1 cellular context compared by ENCODE assay signal in the genomic region with DNA sequence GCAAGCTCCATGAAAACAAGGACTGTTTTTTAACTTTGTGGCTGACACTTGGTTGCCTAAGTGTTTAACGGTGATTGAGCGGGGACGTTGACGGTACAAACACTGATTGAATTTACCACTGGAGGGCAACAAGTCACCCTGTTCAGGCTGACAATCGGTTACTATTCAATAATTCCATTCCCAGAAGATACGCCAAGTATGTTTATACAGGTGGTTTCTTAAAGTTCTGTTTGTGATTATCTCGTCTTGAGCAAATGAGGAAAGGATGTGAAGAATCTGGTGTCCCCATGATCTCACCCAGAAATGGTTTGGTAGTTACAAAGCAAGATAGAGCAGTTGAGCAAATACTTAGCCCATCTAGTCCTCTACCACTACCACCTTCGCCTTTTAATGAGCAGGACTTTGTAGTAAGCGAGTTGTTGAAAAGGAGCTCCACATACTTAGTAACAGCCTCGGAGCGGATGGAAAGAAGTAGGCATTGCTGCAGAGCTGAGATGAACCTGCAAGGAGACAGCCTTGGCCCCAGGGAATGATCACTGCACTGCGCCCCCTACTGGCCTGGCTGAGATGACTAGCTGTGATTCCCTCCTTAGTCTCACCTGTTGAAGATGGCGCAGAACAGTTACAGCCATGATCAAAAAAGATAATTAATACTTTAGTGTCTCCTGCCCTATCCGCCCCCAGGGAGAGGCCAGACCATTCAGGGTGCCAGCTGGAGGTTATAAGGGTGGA.
TF ChIP-seq lines count a peak whose summit lies in the region.

No MANE protein-coding gene starts in this region.

TF ChIP-seq in HepG2, 621 proteins besides CTCF, POLR2A, EP300 and RAD21 (continued from another document and continues in another):
- TF ChIP-seq ELF3 (CRISPR knock-in tag; IDR thresholded peaks at IDR 0.05) (0 out of 2 replicates have a peak, but pooled peaks have one; percentile 22), MBD4 (IDR thresholded peaks at IDR 0.05; ENCODE audit: borderline replicate concordance, low read length) (no peak), TP53 (CRISPR knock-in tag; conservative IDR thresholded peaks at IDR 0.05) (0 out of 2 replicates have a peak, but pooled peaks have one; percentile 39), KLF15 (CRISPR knock-in tag; IDR thresholded peaks at IDR 0.05; ENCODE audit: borderline replicate concordance) (no peak), GABPA (IDR thresholded peaks at IDR 0.05; ENCODE audit: low read depth, low read length) (no peak), GABPA (CRISPR knock-in tag; IDR thresholded peaks at IDR 0.05; ENCODE audit: low read depth) (no peak), THRA (CRISPR knock-in tag; IDR thresholded peaks at IDR 0.05; ENCODE audit: borderline replicate concordance) (no peak), RFX5 (IDR thresholded peaks at IDR 0.05; ENCODE audit: low read depth, low read length) (no peak), SAP130 (CRISPR knock-in tag; IDR thresholded peaks at IDR 0.05; ENCODE audit: low read depth) (peak; percentile 28; the same call in 1 of the 2 replicates), HINFP (CRISPR knock-in tag; IDR thresholded peaks at IDR 0.05; ENCODE audit: low read depth) (no peak), ZNF101 (CRISPR knock-in tag; IDR thresholded peaks at IDR 0.05; ENCODE audit: borderline replicate concordance, low read depth) (no peak), TFDP2 (CRISPR knock-in tag; IDR thresholded peaks at IDR 0.05) (no peak), RFXAP (CRISPR knock-in tag; IDR thresholded peaks at IDR 0.05; ENCODE audit: borderline replicate concordance) (no peak), ZSCAN31 (CRISPR knock-in tag; IDR thresholded peaks at IDR 0.05; ENCODE audit: low read depth) (peak; percentile 17; the same call in 1 of the 2 replicates), KLF16 (CRISPR knock-in tag; IDR thresholded peaks at IDR 0.05) (no peak), POGZ (CRISPR knock-in tag; IDR thresholded peaks at IDR 0.05) (no peak), HOXA3 (CRISPR knock-in tag; IDR thresholded peaks at IDR 0.05) (peak; percentile 50), GPN1 (CRISPR knock-in tag; IDR thresholded peaks at IDR 0.05; ENCODE audit: borderline replicate concordance) (no peak), ZNF816 (CRISPR knock-in tag; IDR thresholded peaks at IDR 0.05; ENCODE audit: borderline replicate concordance) (no peak), TRIM24 (CRISPR knock-in tag; IDR thresholded peaks at IDR 0.05) (no peak), BCLAF1 (IDR thresholded peaks at IDR 0.05) (no peak), STAG1 (CRISPR knock-in tag; IDR thresholded peaks at IDR 0.05) (peak; percentile 73), KAT7 (CRISPR knock-in tag; IDR thresholded peaks at IDR 0.05; ENCODE audit: borderline replicate concordance) (0 out of 2 replicates have a peak, but pooled peaks have one; percentile 40)
- TF ChIP-seq, protein P1, sequence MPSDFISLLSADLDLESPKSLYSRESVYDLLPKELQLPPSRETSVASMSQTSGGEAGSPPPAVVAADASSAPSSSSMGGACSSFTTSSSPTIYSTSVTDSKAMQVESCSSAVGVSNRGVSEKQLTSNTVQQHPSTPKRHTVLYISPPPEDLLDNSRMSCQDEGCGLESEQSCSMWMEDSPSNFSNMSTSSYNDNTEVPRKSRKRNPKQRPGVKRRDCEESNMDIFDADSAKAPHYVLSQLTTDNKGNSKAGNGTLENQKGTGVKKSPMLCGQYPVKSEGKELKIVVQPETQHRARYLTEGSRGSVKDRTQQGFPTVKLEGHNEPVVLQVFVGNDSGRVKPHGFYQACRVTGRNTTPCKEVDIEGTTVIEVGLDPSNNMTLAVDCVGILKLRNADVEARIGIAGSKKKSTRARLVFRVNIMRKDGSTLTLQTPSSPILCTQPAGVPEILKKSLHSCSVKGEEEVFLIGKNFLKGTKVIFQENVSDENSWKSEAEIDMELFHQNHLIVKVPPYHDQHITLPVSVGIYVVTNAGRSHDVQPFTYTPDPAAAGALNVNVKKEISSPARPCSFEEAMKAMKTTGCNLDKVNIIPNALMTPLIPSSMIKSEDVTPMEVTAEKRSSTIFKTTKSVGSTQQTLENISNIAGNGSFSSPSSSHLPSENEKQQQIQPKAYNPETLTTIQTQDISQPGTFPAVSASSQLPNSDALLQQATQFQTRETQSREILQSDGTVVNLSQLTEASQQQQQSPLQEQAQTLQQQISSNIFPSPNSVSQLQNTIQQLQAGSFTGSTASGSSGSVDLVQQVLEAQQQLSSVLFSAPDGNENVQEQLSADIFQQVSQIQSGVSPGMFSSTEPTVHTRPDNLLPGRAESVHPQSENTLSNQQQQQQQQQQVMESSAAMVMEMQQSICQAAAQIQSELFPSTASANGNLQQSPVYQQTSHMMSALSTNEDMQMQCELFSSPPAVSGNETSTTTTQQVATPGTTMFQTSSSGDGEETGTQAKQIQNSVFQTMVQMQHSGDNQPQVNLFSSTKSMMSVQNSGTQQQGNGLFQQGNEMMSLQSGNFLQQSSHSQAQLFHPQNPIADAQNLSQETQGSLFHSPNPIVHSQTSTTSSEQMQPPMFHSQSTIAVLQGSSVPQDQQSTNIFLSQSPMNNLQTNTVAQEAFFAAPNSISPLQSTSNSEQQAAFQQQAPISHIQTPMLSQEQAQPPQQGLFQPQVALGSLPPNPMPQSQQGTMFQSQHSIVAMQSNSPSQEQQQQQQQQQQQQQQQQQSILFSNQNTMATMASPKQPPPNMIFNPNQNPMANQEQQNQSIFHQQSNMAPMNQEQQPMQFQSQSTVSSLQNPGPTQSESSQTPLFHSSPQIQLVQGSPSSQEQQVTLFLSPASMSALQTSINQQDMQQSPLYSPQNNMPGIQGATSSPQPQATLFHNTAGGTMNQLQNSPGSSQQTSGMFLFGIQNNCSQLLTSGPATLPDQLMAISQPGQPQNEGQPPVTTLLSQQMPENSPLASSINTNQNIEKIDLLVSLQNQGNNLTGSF (CRISPR knock-in tag; IDR thresholded peaks at IDR 0.05) = no peak
- TF ChIP-seq, protein P2, sequence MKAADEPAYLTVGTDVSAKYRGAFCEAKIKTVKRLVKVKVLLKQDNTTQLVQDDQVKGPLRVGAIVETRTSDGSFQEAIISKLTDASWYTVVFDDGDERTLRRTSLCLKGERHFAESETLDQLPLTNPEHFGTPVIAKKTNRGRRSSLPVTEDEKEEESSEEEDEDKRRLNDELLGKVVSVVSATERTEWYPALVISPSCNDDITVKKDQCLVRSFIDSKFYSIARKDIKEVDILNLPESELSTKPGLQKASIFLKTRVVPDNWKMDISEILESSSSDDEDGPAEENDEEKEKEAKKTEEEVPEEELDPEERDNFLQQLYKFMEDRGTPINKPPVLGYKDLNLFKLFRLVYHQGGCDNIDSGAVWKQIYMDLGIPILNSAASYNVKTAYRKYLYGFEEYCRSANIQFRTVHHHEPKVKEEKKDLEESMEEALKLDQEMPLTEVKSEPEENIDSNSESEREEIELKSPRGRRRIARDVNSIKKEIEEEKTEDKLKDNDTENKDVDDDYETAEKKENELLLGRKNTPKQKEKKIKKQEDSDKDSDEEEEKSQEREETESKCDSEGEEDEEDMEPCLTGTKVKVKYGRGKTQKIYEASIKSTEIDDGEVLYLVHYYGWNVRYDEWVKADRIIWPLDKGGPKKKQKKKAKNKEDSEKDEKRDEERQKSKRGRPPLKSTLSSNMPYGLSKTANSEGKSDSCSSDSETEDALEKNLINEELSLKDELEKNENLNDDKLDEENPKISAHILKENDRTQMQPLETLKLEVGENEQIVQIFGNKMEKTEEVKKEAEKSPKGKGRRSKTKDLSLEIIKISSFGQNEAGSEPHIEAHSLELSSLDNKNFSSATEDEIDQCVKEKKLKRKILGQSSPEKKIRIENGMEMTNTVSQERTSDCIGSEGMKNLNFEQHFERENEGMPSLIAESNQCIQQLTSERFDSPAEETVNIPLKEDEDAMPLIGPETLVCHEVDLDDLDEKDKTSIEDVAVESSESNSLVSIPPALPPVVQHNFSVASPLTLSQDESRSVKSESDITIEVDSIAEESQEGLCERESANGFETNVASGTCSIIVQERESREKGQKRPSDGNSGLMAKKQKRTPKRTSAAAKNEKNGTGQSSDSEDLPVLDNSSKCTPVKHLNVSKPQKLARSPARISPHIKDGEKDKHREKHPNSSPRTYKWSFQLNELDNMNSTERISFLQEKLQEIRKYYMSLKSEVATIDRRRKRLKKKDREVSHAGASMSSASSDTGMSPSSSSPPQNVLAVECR (CRISPR knock-in tag; IDR thresholded peaks at IDR 0.05; ENCODE audit: borderline replicate concordance) = no peak; the same call in 1 of the 2 replicates
- TF ChIP-seq, protein P3, sequence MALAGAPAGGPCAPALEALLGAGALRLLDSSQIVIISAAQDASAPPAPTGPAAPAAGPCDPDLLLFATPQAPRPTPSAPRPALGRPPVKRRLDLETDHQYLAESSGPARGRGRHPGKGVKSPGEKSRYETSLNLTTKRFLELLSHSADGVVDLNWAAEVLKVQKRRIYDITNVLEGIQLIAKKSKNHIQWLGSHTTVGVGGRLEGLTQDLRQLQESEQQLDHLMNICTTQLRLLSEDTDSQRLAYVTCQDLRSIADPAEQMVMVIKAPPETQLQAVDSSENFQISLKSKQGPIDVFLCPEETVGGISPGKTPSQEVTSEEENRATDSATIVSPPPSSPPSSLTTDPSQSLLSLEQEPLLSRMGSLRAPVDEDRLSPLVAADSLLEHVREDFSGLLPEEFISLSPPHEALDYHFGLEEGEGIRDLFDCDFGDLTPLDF (CRISPR knock-in tag; IDR thresholded peaks at IDR 0.05) = peak; percentile 47; the same call in 1 of the 2 replicates
- TF ChIP-seq, protein P4, sequence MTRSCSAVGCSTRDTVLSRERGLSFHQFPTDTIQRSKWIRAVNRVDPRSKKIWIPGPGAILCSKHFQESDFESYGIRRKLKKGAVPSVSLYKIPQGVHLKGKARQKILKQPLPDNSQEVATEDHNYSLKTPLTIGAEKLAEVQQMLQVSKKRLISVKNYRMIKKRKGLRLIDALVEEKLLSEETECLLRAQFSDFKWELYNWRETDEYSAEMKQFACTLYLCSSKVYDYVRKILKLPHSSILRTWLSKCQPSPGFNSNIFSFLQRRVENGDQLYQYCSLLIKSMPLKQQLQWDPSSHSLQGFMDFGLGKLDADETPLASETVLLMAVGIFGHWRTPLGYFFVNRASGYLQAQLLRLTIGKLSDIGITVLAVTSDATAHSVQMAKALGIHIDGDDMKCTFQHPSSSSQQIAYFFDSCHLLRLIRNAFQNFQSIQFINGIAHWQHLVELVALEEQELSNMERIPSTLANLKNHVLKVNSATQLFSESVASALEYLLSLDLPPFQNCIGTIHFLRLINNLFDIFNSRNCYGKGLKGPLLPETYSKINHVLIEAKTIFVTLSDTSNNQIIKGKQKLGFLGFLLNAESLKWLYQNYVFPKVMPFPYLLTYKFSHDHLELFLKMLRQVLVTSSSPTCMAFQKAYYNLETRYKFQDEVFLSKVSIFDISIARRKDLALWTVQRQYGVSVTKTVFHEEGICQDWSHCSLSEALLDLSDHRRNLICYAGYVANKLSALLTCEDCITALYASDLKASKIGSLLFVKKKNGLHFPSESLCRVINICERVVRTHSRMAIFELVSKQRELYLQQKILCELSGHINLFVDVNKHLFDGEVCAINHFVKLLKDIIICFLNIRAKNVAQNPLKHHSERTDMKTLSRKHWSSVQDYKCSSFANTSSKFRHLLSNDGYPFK (CRISPR knock-in tag; IDR thresholded peaks at IDR 0.05; ENCODE audit: borderline replicate concordance) = no peak
